ENCODE assay signal across 8 cellular contexts in the genomic region with DNA sequence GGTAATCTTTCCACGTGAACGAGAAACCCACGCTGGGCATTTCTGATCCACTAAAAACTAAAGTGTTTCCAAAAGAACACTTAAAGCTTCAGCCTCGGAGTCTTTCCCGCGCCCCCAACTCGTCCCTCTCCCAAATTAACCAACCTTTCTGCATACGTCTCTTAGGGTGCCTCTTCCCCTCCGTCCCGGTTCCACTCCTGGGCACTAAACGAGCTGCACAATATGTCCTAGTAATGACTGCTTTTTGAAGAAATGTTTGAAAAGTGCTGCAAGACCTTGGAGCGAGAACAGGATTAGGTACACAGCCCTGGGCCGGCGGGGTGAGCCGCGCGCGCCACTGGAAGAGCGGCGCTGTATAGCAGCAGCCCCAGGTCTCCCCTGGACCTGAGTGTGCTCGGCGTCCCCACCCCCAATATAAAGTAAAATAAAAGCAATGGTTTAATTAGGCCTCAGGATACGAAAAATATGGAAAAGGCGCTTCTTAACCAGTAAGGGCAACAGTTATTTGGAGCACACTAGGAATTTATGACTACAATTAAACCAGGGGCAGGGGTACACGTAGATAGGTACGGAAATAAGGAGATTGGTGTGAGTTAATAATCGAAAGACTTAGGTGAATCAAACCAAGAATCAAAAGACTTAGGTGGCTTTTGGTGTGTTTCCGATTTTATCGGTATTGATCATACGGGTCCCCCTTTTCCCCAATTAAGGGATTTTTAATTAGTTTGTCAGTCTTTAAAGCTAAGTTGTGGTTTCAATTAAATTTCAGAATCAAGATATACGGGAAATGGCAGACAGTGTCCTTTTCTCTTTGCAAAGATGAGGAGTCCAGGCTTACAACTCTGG. TPM values are rescaled to one million over a fixed set of nuclear protein-coding genes. Genes with fewer than 3 reads are reported as not detected.
DNase-seq lines count a peak whose midpoint lies in the region; ATAC-seq lines count a peak whose summit lies in the region.

No MANE protein-coding gene starts in this region.

- peak overlapping the region; percentile 70 for H3K27ac ChIP-seq in iPS-18a (ENCODE audit: low read length)
- peak overlapping the region; percentile 37 for H3K27ac ChIP-seq in subcutaneous abdominal adipose tissue (ENCODE audit: low read depth, low read length)

- ATAC-seq in activated T-cell treated with anti-CD3 and anti-CD28 coated beads, Interleukin-2, amount 50 U/mL, for 4 hours: no peak
- ATAC-seq in GM19395 (IDR thresholded peaks at IDR 0.05; ENCODE audit: unreplicated experiment): no peak
- no peak for ATAC-seq in HG03432 (IDR thresholded peaks at IDR 0.05; ENCODE audit: unreplicated experiment)

- no peaks in the 10 kb centered on the region for H3K36me3 ChIP-seq in iPS-18a (ENCODE audit: control insufficient read depth, low read depth, low read length)
- H3K36me3 ChIP-seq in subcutaneous abdominal adipose tissue (ENCODE audit: control insufficient read depth in 5 of 5, insufficient read depth in 5 of 5, low read length in 5 of 5): no peaks in the 10 kb centered on the region

- H3K9ac ChIP-seq in iPS-18a (ENCODE audit: low read length): peak overlapping the region; percentile 96
- H3K9ac ChIP-seq in subcutaneous abdominal adipose tissue (ENCODE audit: low read length in 5 of 5): peak overlapping the region in 3 of 5 donors; percentile 33 to 64 (median 40)

- no peaks in the 10 kb centered on the region for H3K36me3 Mint-ChIP-seq in activated CD4-positive, alpha-beta T cell treated with anti-CD3 and anti-CD28 coated beads, Interleukin-2, amount 10 ng/mL, durations not matched to agents 7 days and 5 days (ENCODE audit: low read depth)
- H3K36me3 Mint-ChIP-seq in activated T-cell treated with anti-CD3 and anti-CD28 coated beads, Interleukin-2, amount 50 U/mL, for 4 hours (ENCODE audit: insufficient read depth): no peaks in the 10 kb centered on the region

- H3K27me3 ChIP-seq in iPS-18a (ENCODE audit: control insufficient read depth, insufficient read depth, low read length) (no peaks in the 10 kb centered on the region), subcutaneous abdominal adipose tissue (ENCODE audit: control insufficient read depth in 5 of 5, insufficient read depth in 4 of 5, low read length in 5 of 5) (peaks cover 0 to 3% (median 0%) of the 10 kb centered on the region in 5 donors)

- peaks cover 76% of the 10 kb centered on the region for H3K27me3 Mint-ChIP-seq in activated CD4-positive, alpha-beta T cell treated with anti-CD3 and anti-CD28 coated beads, Interleukin-2, amount 10 ng/mL, durations not matched to agents 7 days and 5 days
- H3K27me3 Mint-ChIP-seq in activated T-cell treated with anti-CD3 and anti-CD28 coated beads, Interleukin-2, amount 50 U/mL, for 4 hours (ENCODE audit: low read depth): peaks cover 47% of the 10 kb centered on the region

- H3K4me3 ChIP-seq in iPS-18a (ENCODE audit: low read length): peak overlapping the region; percentile 87
- H3K4me3 ChIP-seq in subcutaneous abdominal adipose tissue (ENCODE audit: low read depth in 1 of 5, low read length in 5 of 5): peak overlapping the region; percentile 50 to 91 (median 88)

- POLR2A ChIA-PET in activated CD4-positive, alpha-beta T cell treated with anti-CD3 and anti-CD28 coated beads, Interleukin-2, amount 10 ng/mL, durations not matched to agents 7 days and 5 days (lab: Charles Lee): interaction anchor here (0.6 kb wide), 2 partner anchors 38 to 727 kb away, joined by 3 read pairs; no protein-coding TSS in a partner anchor

- peak overlapping the region; percentile 24 for H3K4me3 Mint-ChIP-seq in activated CD4-positive, alpha-beta T cell treated with anti-CD3 and anti-CD28 coated beads, Interleukin-2, amount 10 ng/mL, durations not matched to agents 7 days and 5 days
- H3K4me3 Mint-ChIP-seq in activated T-cell treated with anti-CD3 and anti-CD28 coated beads, Interleukin-2, amount 50 U/mL, for 4 hours: peak overlapping the region; percentile 66

- H3K4me1 Mint-ChIP-seq in activated CD4-positive, alpha-beta T cell treated with anti-CD3 and anti-CD28 coated beads, Interleukin-2, amount 10 ng/mL, durations not matched to agents 7 days and 5 days: peaks cover 30% of the 10 kb centered on the region
- peaks cover 17% of the 10 kb centered on the region for H3K4me1 Mint-ChIP-seq in activated T-cell treated with anti-CD3 and anti-CD28 coated beads, Interleukin-2, amount 50 U/mL, for 4 hours (ENCODE audit: low read depth)

- DNase-seq in activated CD4-positive, alpha-beta T cell treated with anti-CD3 and anti-CD28 coated beads, Interleukin-2, amount 10 ng/mL, durations not matched to agents 7 days and 5 days: no peak
- no peak for DNase-seq in activated CD4-positive, alpha-beta T cell treated with anti-CD3 and anti-CD28 coated beads for 4 hours
- DNase-seq in activated T-cell treated with anti-CD3 and anti-CD28 coated beads, Interleukin-2, amount 50 U/mL, for 4 hours: no peak
- no peak for DNase-seq in hippocampal formation (lab: John Stamatoyannopoulos, UW)

- H3K9me3 ChIP-seq in iPS-18a (ENCODE audit: control insufficient read depth, low read depth, low read length) (no peaks in the 10 kb centered on the region), subcutaneous abdominal adipose tissue (ENCODE audit: control insufficient read depth in 5 of 5, low read length in 5 of 5) (no peaks in the 10 kb centered on the region)

- CTCF ChIA-PET in activated CD4-positive, alpha-beta T cell treated with anti-CD3 and anti-CD28 coated beads, Interleukin-2, amount 10 ng/mL, durations not matched to agents 7 days and 5 days (lab: Charles Lee): interaction anchor here (1.8 to 3.4 kb wide), 2 partner anchors 11 kb away, joined by 5 to 20 read pairs; no protein-coding TSS in a partner anchor

- H3K9me3 Mint-ChIP-seq in activated CD4-positive, alpha-beta T cell treated with anti-CD3 and anti-CD28 coated beads, Interleukin-2, amount 10 ng/mL, durations not matched to agents 7 days and 5 days: no peaks in the 10 kb centered on the region
- no peaks in the 10 kb centered on the region for H3K9me3 Mint-ChIP-seq in activated T-cell treated with anti-CD3 and anti-CD28 coated beads, Interleukin-2, amount 50 U/mL, for 4 hours

- H3K4me1 ChIP-seq in iPS-18a (ENCODE audit: control insufficient read depth, low read depth, low read length) (peaks cover 20% of the 10 kb centered on the region), subcutaneous abdominal adipose tissue (ENCODE audit: control insufficient read depth in 5 of 5, insufficient read depth in 5 of 5, low read length in 5 of 5) (peaks cover 0 to 52% (median 42%) of the 10 kb centered on the region in 5 donors)

- H3K27ac Mint-ChIP-seq in activated CD4-positive, alpha-beta T cell treated with anti-CD3 and anti-CD28 coated beads, Interleukin-2, amount 10 ng/mL, durations not matched to agents 7 days and 5 days: no peak overlapping the region

RNA-seq across cellular contexts. Expression of gene TET1, which starts 1.9 kb away (rescaled TPM):
- total RNA-seq in activated CD4-positive, alpha-beta T cell treated with anti-CD3 and anti-CD28 coated beads, Interleukin-2, amount 10 ng/mL, durations not matched to agents 7 days and 5 days: 1 to 10 TPM; 3.0 to 3.7 TPM
- under 1 TPM; 0.14 to 0.24 (median 0.23) TPM for total RNA-seq in activated T-cell treated with anti-CD3 and anti-CD28 coated beads, Interleukin-2, amount 50 U/mL, for 4 hours

RNA-seq across cellular contexts. Expression of gene SLC25A16, which starts 34.7 kb away (rescaled TPM):
- total RNA-seq in activated CD4-positive, alpha-beta T cell treated with anti-CD3 and anti-CD28 coated beads, Interleukin-2, amount 10 ng/mL, durations not matched to agents 7 days and 5 days: 10 to 100 TPM; 19.8 to 26.4 TPM
- 10 to 100 TPM; 16.0 to 21.4 (median 18.5) TPM for total RNA-seq in activated T-cell treated with anti-CD3 and anti-CD28 coated beads, Interleukin-2, amount 50 U/mL, for 4 hours
